In the genomic region with DNA sequence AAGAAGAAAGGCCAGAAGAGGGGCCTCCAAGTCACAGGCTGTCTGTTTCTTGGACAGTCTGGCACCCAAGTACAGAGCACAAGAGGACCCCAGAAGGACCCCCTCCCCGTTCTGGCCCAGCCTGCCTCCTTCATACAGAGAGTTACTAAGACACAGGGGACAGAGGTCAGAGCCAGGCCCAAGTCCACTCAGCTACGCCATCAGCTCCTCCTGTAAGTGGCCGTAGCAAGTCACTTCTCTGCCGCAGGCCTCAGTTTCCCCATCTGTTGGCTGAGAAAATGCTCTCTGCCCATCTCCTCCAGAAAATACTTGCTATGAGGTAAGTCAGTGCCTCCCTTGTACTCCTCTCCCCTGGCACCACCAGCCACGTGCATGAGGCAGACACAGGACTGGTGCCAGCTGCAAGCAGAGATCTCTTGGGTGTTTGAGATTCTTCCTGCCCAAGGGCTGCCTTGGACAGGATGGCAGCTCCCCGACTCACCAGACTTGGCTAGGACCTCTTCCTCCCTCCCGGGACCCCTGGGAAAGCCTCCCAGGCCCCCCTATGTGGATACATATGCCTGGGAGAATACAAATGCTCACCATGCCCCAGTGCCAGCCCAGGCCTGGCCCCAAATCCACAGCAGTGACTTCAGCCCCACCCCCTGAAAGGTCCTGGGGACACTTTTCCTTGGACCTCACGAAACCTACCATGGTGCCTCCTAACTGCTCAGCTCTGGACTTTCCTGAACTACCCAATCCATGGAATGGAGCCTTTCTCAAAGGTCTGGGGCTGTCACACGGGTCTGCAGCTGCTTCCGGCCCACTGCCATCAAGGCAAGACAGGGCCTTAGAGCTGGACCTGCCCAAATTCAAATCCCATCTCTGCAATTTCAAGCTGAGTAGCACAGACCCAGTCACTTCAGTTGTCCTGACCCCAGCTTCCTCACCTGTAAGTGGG, we compare ENCODE assay signal across 11 cellular contexts. TPM values are rescaled to one million over a fixed set of nuclear protein-coding genes. Genes with fewer than 3 reads are reported as not detected.
DNase-seq lines count a peak whose midpoint lies in the region; ATAC-seq and TF ChIP-seq lines count a peak whose summit lies in the region.
"Had no signal": no experiment of that assay in that cellular context is flagged by ENCODE, and none has a peak within 500 bp of the region (broad histone marks: within the 10 kb centered on the region; RNA-seq: fewer than 3 reads in every experiment).

No MANE protein-coding gene starts in this region.

- H3F3A ChIP-seq in GM23338 (replicated peaks; ENCODE audit: low read depth), result peaks cover 10% of the 10 kb centered on the region
- peaks cover 41% of the 10 kb centered on the region for H3F3A ChIP-seq in MM.1S (ENCODE audit: insufficient read depth, low read length)

- peaks cover 4% of the 10 kb centered on the region; the same call in 2 of the 3 replicates for H3K36me3 Mint-ChIP-seq in GM23338 (ENCODE audit: low read depth)
- peaks cover 58% of the 10 kb centered on the region for H3K36me3 Mint-ChIP-seq in activated CD4-positive, alpha-beta memory T cell treated with anti-CD3 and anti-CD28 coated beads, Interleukin-2, amount 10 ng/mL, durations not matched to agents 7 days and 5 days (ENCODE audit: low read depth)
- peaks cover 5% of the 10 kb centered on the region for H3K36me3 Mint-ChIP-seq in stimulated activated effector memory CD8-positive, alpha-beta T cell treated with anti-CD3 and anti-CD28 coated beads, Interleukin-12 subunit alpha, Interleukin-12 subunit beta, amount 100 ng/mL, for 72 hours

- peak overlapping the region; percentile 37; the same call in 1 of the 2 replicates for H3K27ac Mint-ChIP-seq in GM23338
- H3K27ac Mint-ChIP-seq in activated CD4-positive, alpha-beta memory T cell treated with anti-CD3 and anti-CD28 coated beads, Interleukin-2, amount 10 ng/mL, durations not matched to agents 7 days and 5 days, result peak overlapping the region; percentile 38
- H3K27ac Mint-ChIP-seq in stimulated activated effector memory CD8-positive, alpha-beta T cell treated with anti-CD3 and anti-CD28 coated beads, Interleukin-12 subunit alpha, Interleukin-12 subunit beta, amount 100 ng/mL, for 72 hours, result peak overlapping the region; percentile 92

- POLR2A ChIA-PET in activated CD4-positive, alpha-beta memory T cell treated with anti-CD3 and anti-CD28 coated beads, Interleukin-2, amount 10 ng/mL, durations not matched to agents 7 days and 5 days (lab: Charles Lee), result interaction anchor here (1.0 to 15.3 kb wide), 4 partner anchors 8 to 51 kb away, joined by 4 to 465 read pairs (median 28); no protein-coding TSS in a partner anchor

- DNase-seq in GM23338 (ENCODE audit: low spot score), result no peak
- no peak for DNase-seq in activated CD4-positive, alpha-beta memory T cell treated with anti-CD3 and anti-CD28 coated beads, Interleukin-2, amount 10 ng/mL, durations not matched to agents 7 days and 5 days
- DNase-seq in head of caudate nucleus, result peak in 33 of 42 donors; percentile 49 to 82 (median 72)
- DNase-seq in stimulated activated effector memory CD8-positive, alpha-beta T cell treated with anti-CD3 and anti-CD28 coated beads, Interleukin-12 subunit alpha, Interleukin-12 subunit beta, amount 100 ng/mL, for 72 hours (ENCODE audit: low spot score in 2 of 2), result no peak
- no peak for DNase-seq in MM.1S
- no peak for DNase-seq in SW480 (ENCODE audit: low spot score)
- DNase-seq in DMS 273 (lab: John Stamatoyannopoulos, UW; ENCODE audit: unreplicated experiment), result no peak

- ATAC-seq in GM23338 (no peak), GM18873 (IDR thresholded peaks at IDR 0.05; ENCODE audit: low FRiP score, unreplicated experiment) (no peak)
- ATAC-seq in stimulated activated effector memory CD8-positive, alpha-beta T cell treated with anti-CD3 and anti-CD28 coated beads, Interleukin-12 subunit alpha, Interleukin-12 subunit beta, amount 100 ng/mL, for 72 hours, result no peak
- ATAC-seq: gastrocnemius medialis, K562 had no signal

- H3K9ac ChIP-seq in MM.1S (ENCODE audit: low read length), result no peak overlapping the region

- peaks cover 73% of the 10 kb centered on the region for H3K4me1 Mint-ChIP-seq in GM23338
- peaks cover 73% of the 10 kb centered on the region for H3K4me1 Mint-ChIP-seq in activated CD4-positive, alpha-beta memory T cell treated with anti-CD3 and anti-CD28 coated beads, Interleukin-2, amount 10 ng/mL, durations not matched to agents 7 days and 5 days
- H3K4me1 Mint-ChIP-seq in stimulated activated effector memory CD8-positive, alpha-beta T cell treated with anti-CD3 and anti-CD28 coated beads, Interleukin-12 subunit alpha, Interleukin-12 subunit beta, amount 100 ng/mL, for 72 hours, result peaks cover 84% of the 10 kb centered on the region

- intact Hi-C loops in head of caudate nucleus (cut with DNase I), result no loop called here

- H3K27ac ChIP-seq in GM23338 (ENCODE audit: low read depth), result no peak overlapping the region
- no peak overlapping the region for H3K27ac ChIP-seq in MM.1S (ENCODE audit: low read length)

- CTCF ChIA-PET in activated CD4-positive, alpha-beta memory T cell treated with anti-CD3 and anti-CD28 coated beads, Interleukin-2, amount 10 ng/mL, durations not matched to agents 7 days and 5 days (lab: Charles Lee), result interaction anchor here (5.9 to 15.1 kb wide), 2 partner anchors 20 to 55 kb away, joined by 44 to 178 read pairs; no protein-coding TSS in a partner anchor

- H3K4me1 ChIP-seq in GM23338 (ENCODE audit: insufficient read depth), result peaks cover 52% of the 10 kb centered on the region
- peaks cover 60% of the 10 kb centered on the region for H3K4me1 ChIP-seq in MM.1S (ENCODE audit: low read length)

- peaks cover 35% of the 10 kb centered on the region for H4K20me1 ChIP-seq in GM23338 (replicated peaks; ENCODE audit: insufficient read depth)
- 0 out of 2 replicates have a peak, but pooled peaks cover 3% of the 10 kb centered on the region for H4K20me1 ChIP-seq in MM.1S (ENCODE audit: insufficient read depth, low read length)

- H3K27me3 ChIP-seq in GM23338 (ENCODE audit: insufficient read depth) (no peaks in the 10 kb centered on the region), MM.1S (replicated peaks; ENCODE audit: insufficient read depth, low read length) (no peaks in the 10 kb centered on the region)
- H3K27me3 ChIP-seq: gastrocnemius medialis had no signal

- no peaks in the 10 kb centered on the region for H3K9me3 ChIP-seq in MM.1S (replicated peaks; ENCODE audit: insufficient read depth, low read length)
- H3K9me3 ChIP-seq: gastrocnemius medialis had no signal

- no peaks in the 10 kb centered on the region for H3K9me3 Mint-ChIP-seq in GM23338
- no peaks in the 10 kb centered on the region for H3K9me3 Mint-ChIP-seq in activated CD4-positive, alpha-beta memory T cell treated with anti-CD3 and anti-CD28 coated beads, Interleukin-2, amount 10 ng/mL, durations not matched to agents 7 days and 5 days
- H3K9me3 Mint-ChIP-seq in stimulated activated effector memory CD8-positive, alpha-beta T cell treated with anti-CD3 and anti-CD28 coated beads, Interleukin-12 subunit alpha, Interleukin-12 subunit beta, amount 100 ng/mL, for 72 hours, result no peaks in the 10 kb centered on the region

- H3K36me3 ChIP-seq in GM23338 (ENCODE audit: insufficient read depth), result no peaks in the 10 kb centered on the region
- H3K36me3 ChIP-seq in MM.1S (replicated peaks; ENCODE audit: insufficient read depth, low read length), result no peaks in the 10 kb centered on the region
- H3K36me3 ChIP-seq: gastrocnemius medialis had no signal

- TF ChIP-seq CTCF in GM23338 (conservative IDR thresholded peaks at IDR 0.05; ENCODE audit: low read depth in 2 of 2) (no peak), MM.1S (IDR thresholded peaks at IDR 0.05; ENCODE audit: low read length) (no peak)

- H3K27me3 Mint-ChIP-seq in GM23338 (ENCODE audit: insufficient read depth, low read depth, poor library complexity), result peaks cover 28% of the 10 kb centered on the region
- H3K27me3 Mint-ChIP-seq in activated CD4-positive, alpha-beta memory T cell treated with anti-CD3 and anti-CD28 coated beads, Interleukin-2, amount 10 ng/mL, durations not matched to agents 7 days and 5 days, result no peaks in the 10 kb centered on the region
- H3K27me3 Mint-ChIP-seq: progenitor cell of endocrine pancreas had no signal

- H3K4me3 Mint-ChIP-seq in GM23338, result no peak overlapping the region; the same call in 2 of the 3 replicates
- peak overlapping the region; percentile 91 for H3K4me3 Mint-ChIP-seq in activated CD4-positive, alpha-beta memory T cell treated with anti-CD3 and anti-CD28 coated beads, Interleukin-2, amount 10 ng/mL, durations not matched to agents 7 days and 5 days
- peak overlapping the region; percentile 90 for H3K4me3 Mint-ChIP-seq in stimulated activated effector memory CD8-positive, alpha-beta T cell treated with anti-CD3 and anti-CD28 coated beads, Interleukin-12 subunit alpha, Interleukin-12 subunit beta, amount 100 ng/mL, for 72 hours

- H2AFZ ChIP-seq in GM23338 (no peak overlapping the region), MM.1S (ENCODE audit: low read length) (no peak overlapping the region)

- H3K9me2 ChIP-seq in GM23338 (ENCODE audit: insufficient read depth) (no peaks in the 10 kb centered on the region), MM.1S (replicated peaks; ENCODE audit: insufficient read depth, low read length) (no peaks in the 10 kb centered on the region)

- no peak overlapping the region for H3K4me3 ChIP-seq in GM23338
- H3K4me3 ChIP-seq in MM.1S (ENCODE audit: low read length), result no peak overlapping the region
- H3K4me3 ChIP-seq: gastrocnemius medialis, K562 had no signal

- H3K4me2 ChIP-seq in GM23338 (no peak overlapping the region), MM.1S (ENCODE audit: low read depth, low read length) (no peak overlapping the region)

- H3K79me2 ChIP-seq in GM23338 (replicated peaks; ENCODE audit: insufficient read depth), result peaks cover 95% of the 10 kb centered on the region
- H3K79me2 ChIP-seq in MM.1S (ENCODE audit: low read length), result peaks cover 88% of the 10 kb centered on the region

RNA-seq across cellular contexts. Expression of a gene that starts 5.1 kb away (rescaled TPM):
- 21.5 and 22.4 TPM in 2 replicates for total RNA-seq in GM23338 (2014; rRNA removed; shearing (Covaris generic))
- polyA plus RNA-seq in GM23338 (2016; fragmentation: Nextera tagmentation; extraction: Ambion mirVana), result 11.2 and 11.5 TPM in 2 replicates
- 100 to 1,000 TPM; 212 to 218 TPM for total RNA-seq in activated CD4-positive, alpha-beta memory T cell treated with anti-CD3 and anti-CD28 coated beads, Interleukin-2, amount 10 ng/mL, durations not matched to agents 7 days and 5 days

RNA-seq across cellular contexts. Expression of a gene that starts 38.0 kb away (rescaled TPM):
- 29.0 and 36.6 TPM in 2 replicates for total RNA-seq in GM23338 (2014; rRNA removed; shearing (Covaris generic))
- 92.2 and 92.4 TPM in 2 replicates for polyA plus RNA-seq in GM23338 (2016; fragmentation: Nextera tagmentation; extraction: Ambion mirVana)
- 10 to 100 TPM; 48.2 TPM for total RNA-seq in activated CD4-positive, alpha-beta memory T cell treated with anti-CD3 and anti-CD28 coated beads, Interleukin-2, amount 10 ng/mL, durations not matched to agents 7 days and 5 days

RNA-seq across cellular contexts. Expression of a gene that starts 45.1 kb away (rescaled TPM):
- 7.5 and 13.4 TPM in 2 replicates for total RNA-seq in GM23338 (2014; rRNA removed; shearing (Covaris generic))
- polyA plus RNA-seq in GM23338 (2016; fragmentation: Nextera tagmentation; extraction: Ambion mirVana), result 19.5 and 25.1 TPM in 2 replicates
- 1 to 10 TPM; 1.5 to 1.9 TPM for total RNA-seq in activated CD4-positive, alpha-beta memory T cell treated with anti-CD3 and anti-CD28 coated beads, Interleukin-2, amount 10 ng/mL, durations not matched to agents 7 days and 5 days

RNA-seq across cellular contexts. Expression of a gene that starts 58.8 kb away (rescaled TPM):
- total RNA-seq in GM23338 (2014; rRNA removed; shearing (Covaris generic)), result 35.3 and 39.1 TPM in 2 replicates
- polyA plus RNA-seq in GM23338 (2016; fragmentation: Nextera tagmentation; extraction: Ambion mirVana), result 7.9 and 8.1 TPM in 2 replicates
- 10 to 100 TPM; 19.4 to 21.5 TPM for total RNA-seq in activated CD4-positive, alpha-beta memory T cell treated with anti-CD3 and anti-CD28 coated beads, Interleukin-2, amount 10 ng/mL, durations not matched to agents 7 days and 5 days

Comparison
In these comparisons a context has a peak if more than half of its experiments do, and no peak if none do; other contexts are left out.
1. DNase-seq: peak in head of caudate nucleus (33 of 42); none in GM23338 (single experiment), activated CD4-positive, alpha-beta memory T cell treated with anti-CD3 and anti-CD28 coated beads, Interleukin-2, amount 10 ng/mL, durations not matched to agents 7 days and 5 days (single experiment), stimulated activated effector memory CD8-positive, alpha-beta T cell treated with anti-CD3 and anti-CD28 coated beads, Interleukin-12 subunit alpha, Interleukin-12 subunit beta, amount 100 ng/mL, for 72 hours (0 of 2), MM.1S (single experiment), SW480 (single experiment) and DMS 273 (single experiment).
2. H3K27ac Mint-ChIP-seq: peak in every context shown above with its lines; median percentile 92 in stimulated activated effector memory CD8-positive, alpha-beta T cell treated with anti-CD3 and anti-CD28 coated beads, Interleukin-12 subunit alpha, Interleukin-12 subunit beta, amount 100 ng/mL, for 72 hours; 38 in activated CD4-positive, alpha-beta memory T cell treated with anti-CD3 and anti-CD28 coated beads, Interleukin-2, amount 10 ng/mL, durations not matched to agents 7 days and 5 days; 37 in GM23338.